8 cellular contexts compared by ENCODE assay signal in genomic region chr7:18356195-18356645, GRCh38.
A peak's percentile ranks its signal among the peaks of the same experiment; 100 is the strongest.
DNase-seq lines count a peak whose midpoint lies in the region; ATAC-seq and TF ChIP-seq lines count a peak whose summit lies in the region.

No MANE protein-coding gene starts in this region.

- peak overlapping the region; percentile 54 for H2AFZ ChIP-seq in neuronal stem cell (ENCODE audit: low read length)

- CTCF ChIA-PET in A673 (lab: Charles Lee) = interaction anchor here (0.7 to 1.1 kb wide), 2 partner anchors 166 to 215 kb away, joined by 4 to 7 read pairs; no protein-coding TSS in a partner anchor

- no peaks in the 10 kb centered on the region for H3K9me3 ChIP-seq in A673 (ENCODE audit: low read depth, low read length, poor library complexity, severe bottlenecking)
- no peaks in the 10 kb centered on the region for H3K9me3 ChIP-seq in neuronal stem cell (replicated peaks in 1 of 2; ENCODE audit: control insufficient read depth in 2 of 2, insufficient read depth in 1 of 2, low read depth in 1 of 2, low read length in 2 of 2)

- H3K18ac ChIP-seq in neuronal stem cell (ENCODE audit: low read length) = no peak overlapping the region

- peak; percentile 84 for TF ChIP-seq CTCF in A673 (conservative IDR thresholded peaks at IDR 0.05; ENCODE audit: low read depth, low read length)
- TF ChIP-seq CTCF in GM12874 (IDR thresholded peaks at IDR 0.05; ENCODE audit: insufficient read depth, low read depth, low read length) = peak; percentile 44
- peak; percentile 61 for TF ChIP-seq CTCF in fibroblast of mammary gland (conservative IDR thresholded peaks at IDR 0.05; ENCODE audit: control insufficient read depth, insufficient read depth, low read depth, low read length)

- H3K9ac ChIP-seq in neuronal stem cell (ENCODE audit: low read depth, low read length, poor library complexity) = no peak overlapping the region

- H3K4me2 ChIP-seq in neuronal stem cell (ENCODE audit: insufficient read depth, low read length, poor library complexity, severe bottlenecking) = no peak overlapping the region

- H4K91ac ChIP-seq in neuronal stem cell (ENCODE audit: low read depth, low read length, poor library complexity) = no peak overlapping the region

- H3K14ac ChIP-seq in neuronal stem cell (ENCODE audit: low read length) = no peak overlapping the region

- DNase-seq in A673 (ENCODE audit: low spot score) (peak; percentile 69), LoVo (ENCODE audit: low spot score) (peak; percentile 72), SW480 (ENCODE audit: low spot score) (peak; percentile 67), fibroblast of mammary gland (ENCODE audit: low read depth) (peak; percentile 40), neuronal stem cell (ENCODE audit: low spot score) (peak; percentile 5)
- DNase-seq in stimulated activated CD4-positive, alpha-beta T cell treated with anti-CD3 and anti-CD28 coated beads, Interleukin-1b, Interleukin-23, amount 100 ng/mL, for 48 hours = no peak

- H4K8ac ChIP-seq in neuronal stem cell (ENCODE audit: low read depth, low read length) = no peak overlapping the region

- no peak for ATAC-seq in HG03571 (IDR thresholded peaks at IDR 0.05; ENCODE audit: unreplicated experiment)

- no peak overlapping the region for H2BK5ac ChIP-seq in neuronal stem cell (ENCODE audit: low read length)

- BruUV-seq in A673 (replicated peaks; lab: Mats Ljungman, UMichigan) = no TSS peak

- no peak overlapping the region for H3K23ac ChIP-seq in neuronal stem cell (ENCODE audit: low read depth, low read length, poor library complexity)

- H2AK5ac ChIP-seq in neuronal stem cell (ENCODE audit: low read depth, low read length) = no peak overlapping the region

- no peak overlapping the region for H2BK12ac ChIP-seq in neuronal stem cell (ENCODE audit: low read length)

- H3K36me3 ChIP-seq in A673 (ENCODE audit: insufficient read depth, low read length, poor library complexity, severe bottlenecking) (no peaks in the 10 kb centered on the region), neuronal stem cell (replicated peaks in 1 of 2; ENCODE audit: control insufficient read depth in 2 of 2, insufficient read depth in 2 of 2, low read length in 2 of 2) (no peaks in the 10 kb centered on the region)

- H3K4me3 ChIP-seq in A673 (ENCODE audit: low read depth, low read length, poor library complexity, severe bottlenecking) (no peak overlapping the region), fibroblast of mammary gland (ENCODE audit: control insufficient read depth, low read depth, low read length) (no peak overlapping the region), neuronal stem cell (ENCODE audit: low read length in 2 of 2) (no peak overlapping the region)

- no peak overlapping the region for H2BK15ac ChIP-seq in neuronal stem cell (ENCODE audit: low read length)

- H3K4ac ChIP-seq in neuronal stem cell (ENCODE audit: low read length) = no peak overlapping the region

- H3K4me1 ChIP-seq in A673 (ENCODE audit: insufficient read depth, low read length, poor library complexity, severe bottlenecking) (peaks cover 42% of the 10 kb centered on the region), neuronal stem cell (ENCODE audit: control insufficient read depth in 2 of 2, insufficient read depth in 1 of 2, low read depth in 1 of 2, low read length in 2 of 2) (no peaks in the 10 kb centered on the region)

- no peaks in the 10 kb centered on the region for H3K79me1 ChIP-seq in neuronal stem cell (ENCODE audit: low read depth, low read length)

- POLR2A ChIA-PET in A673 (lab: Charles Lee; ENCODE audit: low non-redundant PET) = no interaction called here

- H3K27ac ChIP-seq in A673 (ENCODE audit: low read depth, low read length, poor library complexity, severe bottlenecking) (peak overlapping the region; percentile 31), neuronal stem cell (replicated peaks; ENCODE audit: low read length) (no peak overlapping the region)

- no CpG with 5 or more reads among the region's 4 CpGs for WGBS in neuronal stem cell (ENCODE audit: extremely low coverage in 2 of 2, insufficient read length in 2 of 2, insufficient replicate concordance in 1 of 2), 2 donors

- no peak overlapping the region for H2BK120ac ChIP-seq in neuronal stem cell (ENCODE audit: low read depth, low read length)

- intact Hi-C loops in A673 (cut with micrococcal nuclease; ENCODE audit: unreplicated experiment) = loop anchor here (5.0 to 10.0 kb wide), 2 partner anchors 141 to 429 kb away; partner anchors contain the start of gene HDAC9

- H3K27me3 ChIP-seq in A673 (replicated peaks; ENCODE audit: insufficient read depth, low read depth, low read length, poor library complexity) (no peaks in the 10 kb centered on the region), neuronal stem cell (ENCODE audit: control insufficient read depth in 3 of 3, insufficient read depth in 3 of 3, low read depth in 1 of 3, low read length in 3 of 3) (no peaks in the 10 kb centered on the region)
